12 cellular contexts compared by ENCODE assay signal in genomic region chr14:65238456-65238855, GRCh38.
DNase-seq lines count a peak whose midpoint lies in the region; ATAC-seq lines count a peak whose summit lies in the region.
"Had no signal": no experiment of that assay in that cellular context is flagged by ENCODE, and none has a peak within 500 bp of the region (broad histone marks: within the 10 kb centered on the region; RNA-seq: fewer than 3 reads in every experiment).

No MANE protein-coding gene starts in this region.

- H3K27ac Mint-ChIP-seq in activated CD4-positive, alpha-beta T cell treated with anti-CD3 and anti-CD28 coated beads, Interleukin-2, amount 10 ng/mL, durations not matched to agents 24 days and 14 days: no peak overlapping the region
- H3K27ac Mint-ChIP-seq: activated naive CD4-positive, alpha-beta T cell treated with anti-CD3 and anti-CD28 coated beads, Interleukin-2, amount 50 U/mL, for 72 hours had no signal

- no peak overlapping the region for H3K4me3 Mint-ChIP-seq in activated CD4-positive, alpha-beta T cell treated with anti-CD3 and anti-CD28 coated beads, Interleukin-2, amount 10 ng/mL, durations not matched to agents 24 days and 14 days

- no peaks in the 10 kb centered on the region for H3K36me3 Mint-ChIP-seq in activated CD4-positive, alpha-beta T cell treated with anti-CD3 and anti-CD28 coated beads, Interleukin-2, amount 10 ng/mL, durations not matched to agents 24 days and 14 days (ENCODE audit: low read depth)
- H3K36me3 Mint-ChIP-seq: activated naive CD4-positive, alpha-beta T cell treated with anti-CD3 and anti-CD28 coated beads, Interleukin-2, amount 50 U/mL, for 72 hours had no signal

- H3K27me3 ChIP-seq in HUES48 (ENCODE audit: control insufficient read depth, insufficient read depth, low read length): no peaks in the 10 kb centered on the region

- H3K27ac ChIP-seq in HUES48 (ENCODE audit: low read depth, low read length): peak overlapping the region; percentile 66

- peak; percentile 94 for DNase-seq in amniotic epithelial cell (ENCODE audit: low read depth)
- peak; percentile 78 for DNase-seq in iris pigment epithelial cell (ENCODE audit: low read depth)
- peak; percentile 75 for DNase-seq in stromal cell of bone marrow (ENCODE audit: low read depth)
- no peak for DNase-seq in stimulated activated CD4-positive, alpha-beta T cell treated with anti-CD3 and anti-CD28 coated beads, Interleukin-4, amount 100 ng/mL, for 1 hour
- DNase-seq in activated CD4-positive, alpha-beta T cell treated with anti-CD3 and anti-CD28 coated beads, Interleukin-2, amount 10 ng/mL, durations not matched to agents 24 days and 14 days: no peak
- no peak for DNase-seq in putamen (ENCODE audit: low spot score)
- DNase-seq: activated CD4-positive, alpha-beta T cell treated with anti-CD3 and anti-CD28 coated beads, Interleukin-2, amount 50 U/mL, for 4 hours; NCI-H1930 had no signal

- H3K27me3 Mint-ChIP-seq in activated CD4-positive, alpha-beta T cell treated with anti-CD3 and anti-CD28 coated beads, Interleukin-2, amount 10 ng/mL, durations not matched to agents 24 days and 14 days: no peaks in the 10 kb centered on the region

- H3K36me3 ChIP-seq in HUES48 (ENCODE audit: control insufficient read depth, insufficient read depth, low read length): no peaks in the 10 kb centered on the region

- peaks cover 9% of the 10 kb centered on the region; the same call in 1 of the 2 replicates for H3K4me1 ChIP-seq in HUES48 (ENCODE audit: control insufficient read depth, insufficient read depth, low read length)

- no peak overlapping the region for H3K4me3 ChIP-seq in HUES48 (ENCODE audit: low read depth, low read length)
- H3K4me3 ChIP-seq: lung had no signal

- H3K4me1 Mint-ChIP-seq in activated CD4-positive, alpha-beta T cell treated with anti-CD3 and anti-CD28 coated beads, Interleukin-2, amount 10 ng/mL, durations not matched to agents 24 days and 14 days: peaks cover 9% of the 10 kb centered on the region

- intact Hi-C loops in activated CD4-positive, alpha-beta T cell treated with anti-CD3 and anti-CD28 coated beads, Interleukin-2, amount 10 ng/mL, durations not matched to agents 24 days and 14 days (cut with micrococcal nuclease): no loop called here

- no peak for ATAC-seq in GM18517 (IDR thresholded peaks at IDR 0.05; ENCODE audit: unreplicated experiment)
- ATAC-seq: activated naive CD4-positive, alpha-beta T cell treated with anti-CD3 and anti-CD28 coated beads, Interleukin-2, amount 50 U/mL, for 72 hours had no signal

- no peak overlapping the region for H3K9ac ChIP-seq in HUES48 (ENCODE audit: low read depth, low read length)

- H3K9me3 Mint-ChIP-seq in activated CD4-positive, alpha-beta T cell treated with anti-CD3 and anti-CD28 coated beads, Interleukin-2, amount 10 ng/mL, durations not matched to agents 24 days and 14 days: peaks cover 8% of the 10 kb centered on the region

- no peaks in the 10 kb centered on the region for H3K9me3 ChIP-seq in HUES48 (ENCODE audit: control insufficient read depth, insufficient read depth, low read length)

Comparison
In these comparisons a context has a peak if more than half of its experiments do, and no peak if none do; other contexts are left out.
1. DNase-seq: peak in amniotic epithelial cell (single experiment), iris pigment epithelial cell (single experiment) and stromal cell of bone marrow (single experiment); none in stimulated activated CD4-positive, alpha-beta T cell treated with anti-CD3 and anti-CD28 coated beads, Interleukin-4, amount 100 ng/mL, for 1 hour (single experiment), activated CD4-positive, alpha-beta T cell treated with anti-CD3 and anti-CD28 coated beads, Interleukin-2, amount 10 ng/mL, durations not matched to agents 24 days and 14 days (single experiment) and putamen (single experiment).